In the genomic region with DNA sequence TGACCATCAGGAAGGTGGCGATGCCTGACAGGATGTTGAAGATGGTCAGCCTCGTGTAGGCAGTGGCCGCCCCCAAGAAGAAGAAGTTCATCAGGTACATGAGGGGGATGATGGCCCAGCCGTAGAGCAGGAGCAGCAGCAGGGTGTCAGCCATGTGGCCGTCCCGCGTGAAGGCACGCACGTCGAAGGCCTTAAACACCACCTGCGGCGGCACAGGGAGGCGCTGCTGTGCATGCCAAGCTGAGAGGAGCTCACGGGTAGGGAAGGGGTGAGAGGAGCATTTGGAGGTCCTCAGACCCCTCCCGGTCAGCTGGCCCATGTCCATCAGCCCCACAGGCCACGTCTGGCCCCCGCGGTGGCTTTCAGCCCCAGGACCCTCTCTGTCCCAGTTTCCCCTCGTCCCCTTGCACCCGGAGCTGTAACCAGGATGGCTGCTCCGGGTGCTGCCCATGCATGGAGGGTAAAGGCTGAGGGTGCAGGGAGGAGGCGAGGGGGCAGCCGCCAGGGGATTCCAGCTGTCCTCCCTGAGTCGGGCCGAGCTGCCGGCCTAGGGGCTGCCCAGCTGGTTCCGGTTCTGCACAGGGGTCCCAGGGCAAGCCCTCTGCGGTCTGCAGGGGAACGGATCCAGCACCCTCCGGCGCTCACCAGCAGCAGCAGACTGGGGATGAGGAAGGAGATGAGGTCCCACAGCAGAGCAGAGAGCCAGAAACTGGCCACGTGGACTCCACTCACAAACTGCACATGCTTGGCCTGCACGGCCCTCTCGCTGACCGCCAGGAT, we compare ENCODE assay signal across 17 cellular contexts. TPM values are rescaled to one million over a fixed set of nuclear protein-coding genes. Genes with fewer than 3 reads are reported as not detected.
A peak's percentile ranks its signal among the peaks of the same experiment; 100 is the strongest.
DNase-seq lines count a peak whose midpoint lies in the region; ATAC-seq and TF ChIP-seq lines count a peak whose summit lies in the region.
"Had no signal": no experiment of that assay in that cellular context is flagged by ENCODE, and none has a peak within 500 bp of the region (broad histone marks: within the 10 kb centered on the region; RNA-seq: fewer than 3 reads in every experiment).

No MANE protein-coding gene starts in this region.

- 87% methylated on average over 35 of the region's 35 CpGs for WGBS in right cardiac atrium
- 92 to 93% methylated on average over 24 to 35 of the region's 35 CpGs for WGBS in endodermal cell (ENCODE audit: insufficient coverage in 1 of 2, insufficient read length in 1 of 2), 2 experiments

- H3K36me3 Mint-ChIP-seq in endodermal cell (ENCODE audit: low read depth) (no peaks in the 10 kb centered on the region), chondrocyte (ENCODE audit: low read depth) (peaks cover 11% of the 10 kb centered on the region)
- H3K36me3 Mint-ChIP-seq: CD14-positive monocyte had no signal

- H3K4me2 ChIP-seq in osteoblast (ENCODE audit: insufficient read depth, low read length), result no peak overlapping the region

- H3K79me2 ChIP-seq in osteoblast (ENCODE audit: insufficient read depth, low read length), result no peaks in the 10 kb centered on the region

- H3K9ac ChIP-seq in endodermal cell (ENCODE audit: extremely low read depth, low read length, poor library complexity, severe bottlenecking), result no peak overlapping the region

- TF ChIP-seq CTCF in endodermal cell (conservative IDR thresholded peaks at IDR 0.05) (no peak), osteoblast (IDR thresholded peaks at IDR 0.05; ENCODE audit: extremely low read depth, low read depth, low read length) (no peak), chondrocyte (IDR thresholded peaks at IDR 0.05) (no peak)

- H3K36me3 ChIP-seq in endodermal cell (ENCODE audit: control insufficient read depth, insufficient read depth, low read length) (no peaks in the 10 kb centered on the region), osteoblast (ENCODE audit: insufficient read depth, low read length) (no peaks in the 10 kb centered on the region)

- no peaks in the 10 kb centered on the region for H3K9me3 ChIP-seq in right cardiac atrium (ENCODE audit: control insufficient read depth, low read length)
- no peaks in the 10 kb centered on the region for H3K9me3 ChIP-seq in endodermal cell (ENCODE audit: control insufficient read depth, low read length)
- no peaks in the 10 kb centered on the region for H3K9me3 ChIP-seq in osteoblast (ENCODE audit: low read depth, low read length)

- H3K4me1 ChIP-seq in right cardiac atrium (ENCODE audit: control insufficient read depth, insufficient read depth, low read length), result no peaks in the 10 kb centered on the region
- H3K4me1 ChIP-seq in endodermal cell (ENCODE audit: control insufficient read depth, insufficient read depth, low read length), result no peaks in the 10 kb centered on the region
- H3K4me1 ChIP-seq in osteoblast (ENCODE audit: insufficient read depth, low read length), result no peaks in the 10 kb centered on the region

- H3K27ac ChIP-seq in right cardiac atrium (ENCODE audit: low read length) (no peak overlapping the region), endodermal cell (ENCODE audit: low read depth, low read length) (no peak overlapping the region), osteoblast (ENCODE audit: low read depth, low read length) (no peak overlapping the region)
- H3K27ac ChIP-seq: 22Rv1 had no signal

- H2AFZ ChIP-seq in osteoblast (ENCODE audit: low read length), result no peak overlapping the region

- H3K27ac Mint-ChIP-seq in endodermal cell (no peak overlapping the region), chondrocyte (ENCODE audit: unreplicated experiment) (no peak overlapping the region)
- H3K27ac Mint-ChIP-seq: CD14-positive monocyte; CD8-positive, alpha-beta T cell; HFFc6 had no signal

- ATAC-seq in right cardiac atrium (no peak), GM21576 (IDR thresholded peaks at IDR 0.05; ENCODE audit: unreplicated experiment) (no peak)
- ATAC-seq: CD8-positive, alpha-beta T cell had no signal

- H4K20me1 ChIP-seq in osteoblast (ENCODE audit: insufficient read depth, low read length), result no peaks in the 10 kb centered on the region

- DNase-seq in right cardiac atrium, result peak in 2 of 3 donors; percentile 35 to 39
- DNase-seq in cardiac septum (ENCODE audit: low spot score), result no peak
- peak; percentile 42 for DNase-seq in endodermal cell
- DNase-seq in osteoblast (ENCODE audit: insufficient read length, low spot score, missing footprints), result peak; percentile 62
- DNase-seq in stimulated activated CD4-positive, alpha-beta T cell treated with anti-CD3 and anti-CD28 coated beads, Interleukin-2, amount 100 ng/mL, for 24 hours, result no peak
- DNase-seq in chondrocyte (ENCODE audit: low spot score), result no peak
- DNase-seq in inferior parietal cortex (ENCODE audit: extremely low spot score), result no peak
- DNase-seq: CD8-positive, alpha-beta T cell; COR-L47; DMS153; DMS79 treated with DMSO at 0.1 percent for 48 hours; GDM1; HCEC 1CT; HFFc6 had no signal

- intact Hi-C loops in right cardiac atrium (cut with DNase I), result no loop called here
- intact Hi-C loops in cardiac septum (cut with DNase I), result no loop called here

- no peaks in the 10 kb centered on the region for H3K27me3 Mint-ChIP-seq in endodermal cell (ENCODE audit: insufficient read depth)
- no peaks in the 10 kb centered on the region for H3K27me3 Mint-ChIP-seq in chondrocyte (ENCODE audit: low read depth)

- H3K4me3 Mint-ChIP-seq in endodermal cell, result no peak overlapping the region
- H3K4me3 Mint-ChIP-seq in chondrocyte (ENCODE audit: unreplicated experiment), result no peak overlapping the region
- H3K4me3 Mint-ChIP-seq: CD14-positive monocyte; CD8-positive, alpha-beta T cell; HFFc6 had no signal

- H3K4me1 Mint-ChIP-seq in endodermal cell (no peaks in the 10 kb centered on the region), chondrocyte (ENCODE audit: low read depth) (no peaks in the 10 kb centered on the region)
- H3K4me1 Mint-ChIP-seq: CD14-positive monocyte had no signal

- H3K27me3 ChIP-seq in right cardiac atrium (ENCODE audit: control insufficient read depth, insufficient read depth) (no peaks in the 10 kb centered on the region), endodermal cell (ENCODE audit: control insufficient read depth, insufficient read depth, low read length, poor library complexity, severe bottlenecking) (no peaks in the 10 kb centered on the region), osteoblast (ENCODE audit: insufficient read depth, low read length) (peaks cover 15% of the 10 kb centered on the region)

- H3K4me3 ChIP-seq in right cardiac atrium (ENCODE audit: low read length) (no peak overlapping the region), endodermal cell (ENCODE audit: low read length) (no peak overlapping the region), osteoblast (ENCODE audit: insufficient read depth, low read length) (no peak overlapping the region)

- H3K9me3 Mint-ChIP-seq in endodermal cell, result no peaks in the 10 kb centered on the region
- no peaks in the 10 kb centered on the region for H3K9me3 Mint-ChIP-seq in chondrocyte (ENCODE audit: low read depth)
- H3K9me3 Mint-ChIP-seq: CD14-positive monocyte; CD8-positive, alpha-beta T cell; HFFc6 had no signal

RNA-seq across cellular contexts. Expression of gene RNPS1, which starts 17.1 kb away (rescaled TPM):
- total RNA-seq in right cardiac atrium (100 to 1,000 TPM; 103 to 114 (median 110) TPM), cardiac septum (106 TPM), endodermal cell (100 to 1,000 TPM; 273 to 289 TPM), osteoblast (64.2 and 81.1 TPM in 2 replicates), chondrocyte (109 to 122 TPM (median 111 TPM) in 3 replicates)
- polyA plus RNA-seq in right cardiac atrium, result 105 TPM
- polyA plus RNA-seq in endodermal cell (2013, experiment 1 of 2), result 236 TPM
- polyA plus RNA-seq in endodermal cell (2013, experiment 2 of 2), result 216 TPM

RNA-seq across cellular contexts. Expression of gene ECI1, which starts 33.6 kb away (rescaled TPM):
- 100 to 1,000 TPM; 110 to 145 (median 121) TPM for total RNA-seq in right cardiac atrium
- 166 TPM for polyA plus RNA-seq in right cardiac atrium
- total RNA-seq in cardiac septum, result 139 TPM
- 10 to 100 TPM; 75.8 to 94.7 TPM for total RNA-seq in endodermal cell
- 81.0 TPM for polyA plus RNA-seq in endodermal cell (2013, experiment 1 of 2)
- 77.4 TPM for polyA plus RNA-seq in endodermal cell (2013, experiment 2 of 2)
- 42.3 and 44.5 TPM in 2 replicates for total RNA-seq in osteoblast
- 25.5 to 45.4 TPM (median 44.5 TPM) in 3 replicates for total RNA-seq in chondrocyte

RNA-seq across cellular contexts. Expression of gene DNASE1L2, which starts 48.7 kb away (rescaled TPM):
- total RNA-seq in right cardiac atrium (under 1 TPM; 0.17 to 0.43 (median 0.33) TPM), cardiac septum (0.57 TPM), endodermal cell (1 to 10 TPM in 1 of 2 donors, under 1 TPM in 1; 0.35 to 1.3 TPM), osteoblast (0.72 and 0.88 TPM in 2 replicates), chondrocyte (0.97 to 1.6 TPM (median 1.2 TPM) in 3 replicates)
- polyA plus RNA-seq in right cardiac atrium, result 0.48 TPM
- 0.53 TPM for polyA plus RNA-seq in endodermal cell (2013, experiment 1 of 2)
- 0.83 TPM for polyA plus RNA-seq in endodermal cell (2013, experiment 2 of 2)
- polyA plus RNA-seq: CD14-positive monocyte had no signal

RNA-seq across cellular contexts. Expression of gene ABCA3, which starts 55.5 kb away (rescaled TPM):
- 10 to 100 TPM in 1 of 4 donors, 1 to 10 TPM in 3; 7.7 to 11.3 (median 8.5) TPM for total RNA-seq in right cardiac atrium
- 6.9 TPM for polyA plus RNA-seq in right cardiac atrium
- total RNA-seq in cardiac septum, result 13.6 TPM
- 1 to 10 TPM; 3.3 to 3.5 TPM for total RNA-seq in endodermal cell
- 12.2 TPM for polyA plus RNA-seq in endodermal cell (2013, experiment 1 of 2)
- polyA plus RNA-seq in endodermal cell (2013, experiment 2 of 2), result 11.0 TPM
- total RNA-seq in osteoblast, result 0.88 and 1.4 TPM in 2 replicates
- 16.3 to 27.3 TPM (median 26.0 TPM) in 3 replicates for total RNA-seq in chondrocyte

Comparison
In these comparisons a context has a peak if more than half of its experiments do, and no peak if none do; other contexts are left out.
1. DNase-seq: peak in right cardiac atrium (2 of 3), endodermal cell (single experiment) and osteoblast (single experiment); none in cardiac septum (single experiment), stimulated activated CD4-positive, alpha-beta T cell treated with anti-CD3 and anti-CD28 coated beads, Interleukin-2, amount 100 ng/mL, for 24 hours (0 of 2), chondrocyte (single experiment) and inferior parietal cortex (single experiment).